Comparison of ENCODE assay signal across 14 cellular contexts in genomic region chr21:44427241-44428120, GRCh38. TPM values are rescaled to one million over a fixed set of nuclear protein-coding genes. Genes with fewer than 3 reads are reported as not detected.
DNase-seq lines count a peak whose midpoint lies in the region; ATAC-seq, FAIRE-seq and TF ChIP-seq lines count a peak whose summit lies in the region.
"Had no signal": no experiment of that assay in that cellular context is flagged by ENCODE, and none has a peak within 500 bp of the region (broad histone marks: within the 10 kb centered on the region; RNA-seq: fewer than 3 reads in every experiment).

No MANE protein-coding gene starts in this region.

- no peak overlapping the region for H3K56ac ChIP-seq in H1 (replicated peaks; ENCODE audit: insufficient read length, low read depth, low read length)

- FAIRE-seq in H1 (lab: Jason Lieb, UNC): no peak

- H2AFZ ChIP-seq in mammary epithelial cell (ENCODE audit: low read depth, low read length) (no peak overlapping the region), H1 (ENCODE audit: low read length) (no peak overlapping the region)

- H4K91ac ChIP-seq in H1 (replicated peaks; ENCODE audit: insufficient read length, low read length): no peak overlapping the region

- no peak overlapping the region for H2BK20ac ChIP-seq in H1 (ENCODE audit: low read length)

- DNase-seq in MCF 10A (ENCODE audit: unreplicated experiment): no peak
- DNase-seq in mammary epithelial cell: no peak
- DNase-seq in NCI-H510A (lab: John Stamatoyannopoulos, UW): peak; percentile 19
- no peak for DNase-seq in H1 (ENCODE audit: low read depth in 1 of 2, low spot score in 2 of 2)
- peak; percentile 18 to 58 for DNase-seq in upper lobe of left lung
- DNase-seq in SK-N-DZ (ENCODE audit: low spot score): no peak
- no peak for DNase-seq in activated CD8-positive, alpha-beta T cell treated with anti-CD3 and anti-CD28 coated beads for 36 hours
- DNase-seq: hypothalamus, midbrain, NCI-H524 treated with DMSO at 0.1 percent for 48 hours had no signal

- H3K4me1 Mint-ChIP-seq in MCF 10A (ENCODE audit: insufficient read depth, unreplicated experiment): no peaks in the 10 kb centered on the region
- H3K4me1 Mint-ChIP-seq in activated CD8-positive, alpha-beta T cell treated with anti-CD3 and anti-CD28 coated beads for 36 hours (ENCODE audit: low read depth): no peaks in the 10 kb centered on the region

- no peak for TF ChIP-seq RAD21 in H1 (IDR thresholded peaks at IDR 0.05 in 1 of 2, conservative IDR thresholded peaks at IDR 0.05 in 1 of 2; ENCODE audit: low read depth in 2 of 2, low read length in 2 of 2)

- H3K79me1 ChIP-seq in H1 (ENCODE audit: low read depth, low read length): no peaks in the 10 kb centered on the region

- H4K20me1 ChIP-seq in mammary epithelial cell (ENCODE audit: insufficient read depth, low read length): no peaks in the 10 kb centered on the region
- no peaks in the 10 kb centered on the region for H4K20me1 ChIP-seq in H1 (replicated peaks in 1 of 2; ENCODE audit: control insufficient read depth in 1 of 2, insufficient read depth in 2 of 2, low read length in 2 of 2)

- no peak for ATAC-seq in upper lobe of left lung (ENCODE audit: low FRiP score in 2 of 2)
- no peak for ATAC-seq in GM21723 (IDR thresholded peaks at IDR 0.05; ENCODE audit: unreplicated experiment)
- no peak for ATAC-seq in activated CD8-positive, alpha-beta T cell treated with anti-CD3 and anti-CD28 coated beads for 36 hours
- ATAC-seq: body of pancreas had no signal

- H3K27ac Mint-ChIP-seq in MCF 10A (ENCODE audit: low read depth, unreplicated experiment): no peak overlapping the region
- H3K27ac Mint-ChIP-seq in activated CD8-positive, alpha-beta T cell treated with anti-CD3 and anti-CD28 coated beads for 36 hours: no peak overlapping the region
- H3K27ac Mint-ChIP-seq: B cell; T-helper 1 cell treated with Interleukin-12 subunit alpha and Interleukin-12 subunit beta and Interleukin-4 antibody, amounts not matched to agents 30 μg/mL and 1 μg/mL, for 36 hours had no signal

- H3K36me3 ChIP-seq in mammary epithelial cell (ENCODE audit: insufficient read depth, low read length) (peaks cover 2% of the 10 kb centered on the region), H1 (ENCODE audit: control insufficient read depth in 2 of 4, insufficient read depth in 4 of 4, low read length in 3 of 4) (no peaks in the 10 kb centered on the region), upper lobe of left lung (no peaks in the 10 kb centered on the region)

- no peak overlapping the region for H2BK120ac ChIP-seq in H1 (replicated peaks; ENCODE audit: low read depth, low read length)

- H2BK5ac ChIP-seq in H1 (ENCODE audit: low read depth, low read length): no peak overlapping the region; the same call in 1 of the 2 replicates

- H3K23me2 ChIP-seq in H1 (ENCODE audit: low read depth, low read length): 0 out of 2 replicates have a peak, but pooled peaks cover 1% of the 10 kb centered on the region

- no peaks in the 10 kb centered on the region for H3K27me3 Mint-ChIP-seq in MCF 10A (ENCODE audit: insufficient read depth, unreplicated experiment)
- H3K27me3 Mint-ChIP-seq in activated CD8-positive, alpha-beta T cell treated with anti-CD3 and anti-CD28 coated beads for 36 hours: no peaks in the 10 kb centered on the region
- H3K27me3 Mint-ChIP-seq: B cell had no signal

- H3K27me3 ChIP-seq in mammary epithelial cell (ENCODE audit: insufficient read depth, low read length): no peaks in the 10 kb centered on the region
- no peaks in the 10 kb centered on the region for H3K27me3 ChIP-seq in H1 (replicated peaks in 1 of 4; ENCODE audit: control insufficient read depth in 3 of 4, extremely low read depth in 1 of 4, insufficient read depth in 3 of 4, low read length in 3 of 4)
- no peaks in the 10 kb centered on the region for H3K27me3 ChIP-seq in upper lobe of left lung
- H3K27me3 ChIP-seq: body of pancreas had no signal

- peaks cover 10% of the 10 kb centered on the region for H3K79me2 ChIP-seq in mammary epithelial cell (ENCODE audit: insufficient read depth, low read length)
- no peaks in the 10 kb centered on the region for H3K79me2 ChIP-seq in H1 (ENCODE audit: control insufficient read depth in 1 of 2, insufficient read depth in 2 of 2, low read length in 2 of 2)

- no peak overlapping the region for H3K14ac ChIP-seq in H1 (ENCODE audit: insufficient read length)

- WGBS in mammary epithelial cell (ENCODE audit: low coverage, missing lambda C conversion rate): 88% methylated on average over 26 of the region's 28 CpGs
- WGBS in H1 (ENCODE audit: extremely low coverage in 1 of 2, insufficient coverage in 1 of 2, insufficient read length in 1 of 2, insufficient replicate concordance in 2 of 2, low coverage in 1 of 2, low lambda C conversion rate in 2 of 2, missing lambda C conversion rate in 1 of 2), 2 experiments: 92% methylated on average over 28 of the region's 28 CpGs; no CpG with 5 or more reads in 1 of the 2 experiments
- WGBS in upper lobe of left lung, 2 donors: 91 to 93% methylated on average over 20 to 28 of the region's 28 CpGs

- dilution Hi-C loops in mammary epithelial cell (cut with HindIII; ENCODE audit: low sequenced_read_pairs): no loop called here

- H4K5ac ChIP-seq in H1 (ENCODE audit: insufficient read length, low read depth, low read length): no peak overlapping the region

- peaks cover 8% of the 10 kb centered on the region for H3K9me3 Mint-ChIP-seq in MCF 10A (ENCODE audit: unreplicated experiment)
- H3K9me3 Mint-ChIP-seq in activated CD8-positive, alpha-beta T cell treated with anti-CD3 and anti-CD28 coated beads for 36 hours: peaks cover 9% of the 10 kb centered on the region

- POLR2A ChIA-PET in MCF 10A (lab: Yijun Ruan, JAX) (no interaction called here), H1 (lab: Charles Lee; ENCODE audit: partially characterized antibody) (no interaction called here)
- POLR2A ChIA-PET in activated CD8-positive, alpha-beta T cell treated with anti-CD3 and anti-CD28 coated beads for 36 hours (lab: Charles Lee): interaction anchor here (1.5 kb wide), 1 partner anchor 27 kb away, joined by 3 read pairs; no protein-coding TSS in a partner anchor

- no peak overlapping the region for H3K18ac ChIP-seq in H1 (ENCODE audit: extremely low read depth, low read length)

- H2AK5ac ChIP-seq in H1 (ENCODE audit: low read depth, low read length): peak overlapping the region; percentile 40; the same call in 1 of the 2 replicates

- peak overlapping the region; percentile 78; the same call in 1 of the 2 replicates for H4K8ac ChIP-seq in H1 (ENCODE audit: extremely low read depth, insufficient read depth, low read length)

- in situ Hi-C loops in mammary epithelial cell (cut with MboI; ENCODE audit: low sequenced_read_pairs in 2 of 2): no loop called here

- H3K9me3 ChIP-seq in mammary epithelial cell (replicated peaks; ENCODE audit: insufficient read depth, low read length): peaks cover 3% of the 10 kb centered on the region
- H3K9me3 ChIP-seq in H1 (ENCODE audit: insufficient read depth in 2 of 2, low read depth in 1 of 2, low read length in 1 of 2): peaks cover 0 to 4% of the 10 kb centered on the region in 2 experiments; a peak in 1 of 4 replicates
- H3K9me3 ChIP-seq in upper lobe of left lung: peaks cover 6 to 9% (median 6%) of the 10 kb centered on the region in 4 donors
- H3K9me3 ChIP-seq: body of pancreas had no signal

- H3K27ac ChIP-seq in mammary epithelial cell (ENCODE audit: insufficient read depth, low read depth, low read length): no peak overlapping the region
- no peak overlapping the region for H3K27ac ChIP-seq in H1 (ENCODE audit: low read depth, low read length)
- no peak overlapping the region for H3K27ac ChIP-seq in upper lobe of left lung
- H3K27ac ChIP-seq: body of pancreas had no signal

- CTCF ChIA-PET in MCF 10A (lab: Yijun Ruan, JAX) (interaction anchor here (0.9 kb wide), 1 partner anchor 83 kb away, joined by 4 read pairs; no protein-coding TSS in a partner anchor), mammary epithelial cell (lab: Charles Lee; ENCODE audit: low non-redundant PET) (no interaction called here), H1 (lab: Charles Lee; ENCODE audit: partially characterized antibody) (interaction anchor here (1.0 to 1.3 kb wide), 4 partner anchors 9 to 89 kb away, joined by 3 to 4 read pairs (median 4); no protein-coding TSS in a partner anchor)
- CTCF ChIA-PET in activated CD8-positive, alpha-beta T cell treated with anti-CD3 and anti-CD28 coated beads for 36 hours (lab: Charles Lee): interaction anchor here (1.4 kb wide), 1 partner anchor 20 kb away, joined by 3 read pairs; no protein-coding TSS in a partner anchor

- H2BK12ac ChIP-seq in H1 (ENCODE audit: low read depth, low read length): no peak overlapping the region

- no peaks in the 10 kb centered on the region for H3K4me1 ChIP-seq in mammary epithelial cell (ENCODE audit: insufficient read depth, low read length)
- no peaks in the 10 kb centered on the region; a peak in 2 of 7 replicates for H3K4me1 ChIP-seq in H1 (replicated peaks in 1 of 4; ENCODE audit: control insufficient read depth in 3 of 4, insufficient read depth in 4 of 4, low read length in 3 of 4)
- H3K4me1 ChIP-seq in upper lobe of left lung: no peaks in the 10 kb centered on the region
- H3K4me1 ChIP-seq: body of pancreas had no signal

- H3K36me3 Mint-ChIP-seq in MCF 10A (ENCODE audit: insufficient read depth, unreplicated experiment): peaks cover 5% of the 10 kb centered on the region
- H3K36me3 Mint-ChIP-seq in activated CD8-positive, alpha-beta T cell treated with anti-CD3 and anti-CD28 coated beads for 36 hours (ENCODE audit: low read depth): no peaks in the 10 kb centered on the region

- no peak overlapping the region for H3K9ac ChIP-seq in mammary epithelial cell (ENCODE audit: insufficient read depth, low read length)
- no peak overlapping the region for H3K9ac ChIP-seq in H1 (replicated peaks in 1 of 4; ENCODE audit: extremely low read depth in 1 of 4, low read depth in 3 of 4, low read length in 3 of 4)

- H2BK15ac ChIP-seq in H1 (ENCODE audit: low read length): peak overlapping the region; percentile 81; the same call in 1 of the 2 replicates

- H3K23ac ChIP-seq in H1 (ENCODE audit: insufficient read length): no peak overlapping the region

- no peak overlapping the region for H3K4ac ChIP-seq in H1 (replicated peaks; ENCODE audit: insufficient read length, low read depth, low read length)

- H3K4me3 Mint-ChIP-seq in MCF 10A (ENCODE audit: unreplicated experiment): no peak overlapping the region
- H3K4me3 Mint-ChIP-seq in activated CD8-positive, alpha-beta T cell treated with anti-CD3 and anti-CD28 coated beads for 36 hours: no peak overlapping the region
- H3K4me3 Mint-ChIP-seq: B cell; T-helper 1 cell treated with Interleukin-12 subunit alpha and Interleukin-12 subunit beta and Interleukin-4 antibody, amounts not matched to agents 30 μg/mL and 1 μg/mL, for 36 hours had no signal

- TSS peak; percentile 16 for BruUV-seq in MCF 10A (replicated peaks; lab: Mats Ljungman, UMichigan)
- no TSS peak for BruUV-seq in mammary epithelial cell (replicated peaks; lab: Mats Ljungman, UMichigan)

- TF ChIP-seq EP300 in H1 (IDR thresholded peaks at IDR 0.05; ENCODE audit: borderline replicate concordance in 1 of 2, low read depth in 2 of 2, low read length in 2 of 2) (no peak), upper lobe of left lung (IDR thresholded peaks at IDR 0.05) (no peak)

- H3K4me2 ChIP-seq in mammary epithelial cell (ENCODE audit: insufficient read depth, low read depth, low read length) (no peak overlapping the region), H1 (ENCODE audit: insufficient read depth in 1 of 2, low read depth in 2 of 2, low read length in 2 of 2) (no peak overlapping the region)

- intact Hi-C loops in MCF 10A (cut with micrococcal nuclease) (no loop called here), mammary epithelial cell (cut with micrococcal nuclease) (loop anchor here (5.0 kb wide), 1 partner anchor 50 kb away; no protein-coding TSS in a partner anchor)
- intact Hi-C loops in activated CD8-positive, alpha-beta T cell treated with anti-CD3 and anti-CD28 coated beads for 36 hours (cut with micrococcal nuclease): no loop called here

- no peak overlapping the region for H3K4me3 ChIP-seq in mammary epithelial cell (replicated peaks in 1 of 3; ENCODE audit: insufficient read depth in 1 of 3, low read depth in 2 of 3, low read length in 3 of 3)
- no peak overlapping the region for H3K4me3 ChIP-seq in H1 (ENCODE audit: extremely low read depth in 1 of 4, insufficient read depth in 2 of 4, low read depth in 3 of 4, low read length in 4 of 4)
- no peak overlapping the region for H3K4me3 ChIP-seq in upper lobe of left lung
- H3K4me3 ChIP-seq: body of pancreas had no signal

- TF ChIP-seq CTCF in MCF 10A (IDR thresholded peaks at IDR 0.05; ENCODE audit: unreplicated experiment): no peak
- TF ChIP-seq CTCF in mammary epithelial cell (conservative IDR thresholded peaks at IDR 0.05 in 1 of 2, IDR thresholded peaks at IDR 0.05 in 1 of 2; ENCODE audit: extremely low read depth in 1 of 2, insufficient read depth in 1 of 2, low read depth in 1 of 2, low read length in 2 of 2): no peak
- TF ChIP-seq CTCF in H1 (IDR thresholded peaks at IDR 0.05; ENCODE audit: control extremely low read depth in 1 of 3, insufficient read depth in 1 of 3, low read depth in 1 of 3, low read length in 3 of 3): no peak
- TF ChIP-seq CTCF in upper lobe of left lung (IDR thresholded peaks at IDR 0.05): no peak
- TF ChIP-seq CTCF in activated CD8-positive, alpha-beta T cell treated with anti-CD3 and anti-CD28 coated beads for 36 hours (IDR thresholded peaks at IDR 0.05): no peak

- TF ChIP-seq POLR2A in H1 (IDR thresholded peaks at IDR 0.05; ENCODE audit: control extremely low read depth in 1 of 2, low read depth in 2 of 2, low read length in 2 of 2) (no peak), upper lobe of left lung (IDR thresholded peaks at IDR 0.05) (no peak)

RNA-seq across cellular contexts. Expression of gene LRRC3, which starts 27.8 kb away (rescaled TPM):
- not detected in 2 replicates for total RNA-seq in MCF 10A (2022)
- total RNA-seq in mammary epithelial cell: 1 to 10 TPM; 2.3 to 3.5 TPM
- polyA plus RNA-seq in mammary epithelial cell: 2.7 TPM
- 6.5 TPM for polyA minus RNA-seq in mammary epithelial cell
- total RNA-seq in H1 (2021; fragmentation: NEBNext Ultra II Directional; extraction: Animal tissue kit (Norgen Biotek cat#: 25700)): 5.4 and 5.9 TPM in 2 replicates
- 3.1 and 4.7 TPM in 2 replicates for polyA plus RNA-seq in H1 (2011; rRNA removed)
- 2.7 TPM for polyA plus RNA-seq in H1 (2011; cell fraction: cytosol; rRNA removed)
- polyA plus RNA-seq in H1 (2011; cell fraction: nucleus; rRNA removed): 3.4 TPM
- 2.7 to 3.3 TPM (median 3.0 TPM) in 4 replicates for polyA plus RNA-seq in H1 (2012, experiment 1 of 2)
- polyA plus RNA-seq in H1 (2012, experiment 2 of 2): 2.7 TPM
- 4.4 TPM for polyA plus RNA-seq in H1 (2013, experiment 1 of 2)
- 4.9 TPM for polyA plus RNA-seq in H1 (2013, experiment 2 of 2)
- polyA minus RNA-seq in H1 (2011; rRNA and poly(A)+ RNA removed): 2.8 and 3.0 TPM in 2 replicates
- polyA minus RNA-seq in H1 (2011; cell fraction: cytosol; rRNA and poly(A)+ RNA removed): 3.1 TPM
- 3.7 TPM for polyA minus RNA-seq in H1 (2011; cell fraction: nucleus; rRNA and poly(A)+ RNA removed)
- 10 to 100 TPM in 1 of 6 donors, 1 to 10 TPM in 5; 3.1 to 11.5 (median 4.6) TPM for total RNA-seq in upper lobe of left lung
- polyA plus RNA-seq in SK-N-DZ (2014; cell fraction: cytosol; rRNA removed): 0.01 and 0.09 TPM in 2 replicates
- 0.09 TPM in 1 of 2 replicates, not detected in the other for polyA plus RNA-seq in SK-N-DZ (2014; cell fraction: nucleus; rRNA removed)
- total RNA-seq in activated CD8-positive, alpha-beta T cell treated with anti-CD3 and anti-CD28 coated beads for 36 hours: 1 to 10 TPM; 1.8 to 1.9 TPM

Comparison
In these comparisons a context has a peak if more than half of its experiments do, and no peak if none do; other contexts are left out.
1. DNase-seq: peak in NCI-H510A (single experiment) and upper lobe of left lung (2 of 2); none in MCF 10A (single experiment), mammary epithelial cell (single experiment), H1 (0 of 2), SK-N-DZ (single experiment) and activated CD8-positive, alpha-beta T cell treated with anti-CD3 and anti-CD28 coated beads for 36 hours (single experiment).